Comparison of ENCODE assay signal across 1 cellular context in the genomic region with DNA sequence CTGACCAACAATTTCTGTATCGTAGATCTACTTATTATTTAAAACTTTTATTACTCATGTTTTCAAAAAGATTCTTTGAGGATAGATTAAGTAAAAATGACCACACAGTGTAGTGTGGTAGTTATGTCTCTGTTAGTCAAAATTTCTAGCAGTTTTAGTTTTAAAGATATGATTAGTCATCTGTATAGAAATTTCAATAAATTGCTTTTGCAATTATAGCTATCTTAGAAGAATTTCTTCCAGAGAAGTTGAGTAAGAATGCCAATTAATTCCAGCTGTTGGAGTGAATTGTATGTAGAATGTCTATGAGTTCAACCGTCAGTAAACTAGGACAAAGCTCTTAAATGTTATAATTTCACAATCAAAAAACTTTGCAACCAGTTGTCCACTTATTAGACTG.
TF ChIP-seq lines count a peak whose summit lies in the region.

No MANE protein-coding gene starts in this region.

TF ChIP-seq in HepG2, 621 proteins besides CTCF, POLR2A, EP300 and RAD21 (continued from another document):
- TF ChIP-seq ZNF687 (CRISPR knock-in tag; IDR thresholded peaks at IDR 0.05) (no peak), ZBTB38 (CRISPR knock-in tag; IDR thresholded peaks at IDR 0.05) (no peak), ZBTB2 (CRISPR knock-in tag; IDR thresholded peaks at IDR 0.05; ENCODE audit: low read depth) (no peak), HDAC2 (CRISPR knock-in tag; IDR thresholded peaks at IDR 0.05) (no peak), ZNF44 (CRISPR knock-in tag; IDR thresholded peaks at IDR 0.05) (no peak), ZSCAN29 (CRISPR knock-in tag; conservative IDR thresholded peaks at IDR 0.05) (no peak), TBL1XR1 (IDR thresholded peaks at IDR 0.05; ENCODE audit: borderline replicate concordance, low read length, partially characterized antibody) (no peak), TERF1 (CRISPR knock-in tag; IDR thresholded peaks at IDR 0.05) (no peak), HOXD1 (CRISPR knock-in tag; IDR thresholded peaks at IDR 0.05) (no peak), ZMYM2 (CRISPR knock-in tag; IDR thresholded peaks at IDR 0.05) (no peak), TIGD3 (CRISPR knock-in tag; IDR thresholded peaks at IDR 0.05; ENCODE audit: borderline replicate concordance) (no peak), ZNF468 (CRISPR knock-in tag; IDR thresholded peaks at IDR 0.05) (no peak)
- TF ChIP-seq, protein P1, sequence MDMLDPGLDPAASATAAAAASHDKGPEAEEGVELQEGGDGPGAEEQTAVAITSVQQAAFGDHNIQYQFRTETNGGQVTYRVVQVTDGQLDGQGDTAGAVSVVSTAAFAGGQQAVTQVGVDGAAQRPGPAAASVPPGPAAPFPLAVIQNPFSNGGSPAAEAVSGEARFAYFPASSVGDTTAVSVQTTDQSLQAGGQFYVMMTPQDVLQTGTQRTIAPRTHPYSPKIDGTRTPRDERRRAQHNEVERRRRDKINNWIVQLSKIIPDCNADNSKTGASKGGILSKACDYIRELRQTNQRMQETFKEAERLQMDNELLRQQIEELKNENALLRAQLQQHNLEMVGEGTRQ (IDR thresholded peaks at IDR 0.05; ENCODE audit: low read depth, low read length) = no peak
- TF ChIP-seq, protein P1 (CRISPR knock-in tag; IDR thresholded peaks at IDR 0.05; ENCODE audit: borderline replicate concordance) = no peak
